In the genomic region with DNA sequence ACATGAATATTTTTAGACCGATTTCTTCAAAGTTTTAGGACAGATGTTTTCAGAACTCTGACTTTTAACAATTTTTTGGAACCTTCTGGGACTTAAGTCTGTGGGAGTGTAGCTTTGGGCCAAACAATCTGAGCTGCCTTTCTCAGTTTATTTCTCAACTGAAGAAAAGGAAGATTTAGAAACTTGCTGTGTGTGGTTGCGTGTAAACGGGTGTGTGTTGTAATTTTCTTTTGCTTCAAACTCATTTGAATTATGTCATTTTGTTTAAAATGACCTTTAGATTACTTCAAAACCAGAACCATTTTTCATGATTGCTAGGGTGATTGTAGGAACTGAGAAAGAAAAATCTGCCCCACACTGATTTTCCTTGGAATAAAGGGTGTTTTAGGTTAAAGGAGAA, we compare ENCODE assay signal across 12 cellular contexts.
DNase-seq lines count a peak whose midpoint lies in the region; TF ChIP-seq lines count a peak whose summit lies in the region.
"Had no signal": no experiment of that assay in that cellular context is flagged by ENCODE, and none has a peak within 500 bp of the region (broad histone marks: within the 10 kb centered on the region; RNA-seq: fewer than 3 reads in every experiment).

No MANE protein-coding gene starts in this region.

- peak overlapping the region; percentile 67 for H3K27ac Mint-ChIP-seq in mesothelial cell of epicardium
- H3K27ac Mint-ChIP-seq in activated CD4-positive, alpha-beta T cell treated with anti-CD3 and anti-CD28 coated beads, Interleukin-2, amount 10 ng/mL, durations not matched to agents 7 days and 5 days, result no peak overlapping the region
- H3K27ac Mint-ChIP-seq: CD4-positive, CD25-positive, alpha-beta regulatory T cell; GM23338 had no signal

- TF ChIP-seq CTCF in mesothelial cell of epicardium (IDR thresholded peaks at IDR 0.05; ENCODE audit: unreplicated experiment), result no peak

- CTCF ChIA-PET in activated CD4-positive, alpha-beta T cell treated with anti-CD3 and anti-CD28 coated beads, Interleukin-2, amount 10 ng/mL, durations not matched to agents 7 days and 5 days (lab: Charles Lee), result no interaction called here

- H3K9me3 ChIP-seq in subcutaneous abdominal adipose tissue (ENCODE audit: control insufficient read depth in 5 of 5, low read length in 5 of 5), result peaks cover 0 to 4% (median 3%) of the 10 kb centered on the region in 5 donors
- H3K9me3 ChIP-seq: A549 had no signal

- H3K9me3 Mint-ChIP-seq in mesothelial cell of epicardium, result no peaks in the 10 kb centered on the region
- no peaks in the 10 kb centered on the region for H3K9me3 Mint-ChIP-seq in activated CD4-positive, alpha-beta T cell treated with anti-CD3 and anti-CD28 coated beads, Interleukin-2, amount 10 ng/mL, durations not matched to agents 7 days and 5 days
- H3K9me3 Mint-ChIP-seq: GM23338 had no signal

- H3K36me3 Mint-ChIP-seq in mesothelial cell of epicardium, result no peaks in the 10 kb centered on the region
- H3K36me3 Mint-ChIP-seq in activated CD4-positive, alpha-beta T cell treated with anti-CD3 and anti-CD28 coated beads, Interleukin-2, amount 10 ng/mL, durations not matched to agents 7 days and 5 days (ENCODE audit: low read depth), result no peaks in the 10 kb centered on the region
- H3K36me3 Mint-ChIP-seq: CD4-positive, CD25-positive, alpha-beta regulatory T cell had no signal

- no peaks in the 10 kb centered on the region for H3K36me3 ChIP-seq in subcutaneous abdominal adipose tissue (ENCODE audit: control insufficient read depth in 5 of 5, insufficient read depth in 5 of 5, low read length in 5 of 5)

- no peak overlapping the region for H3K4me3 Mint-ChIP-seq in mesothelial cell of epicardium
- H3K4me3 Mint-ChIP-seq in activated CD4-positive, alpha-beta T cell treated with anti-CD3 and anti-CD28 coated beads, Interleukin-2, amount 10 ng/mL, durations not matched to agents 7 days and 5 days, result no peak overlapping the region
- H3K4me3 Mint-ChIP-seq: CD4-positive, CD25-positive, alpha-beta regulatory T cell; GM23338 had no signal

- H3K9ac ChIP-seq in subcutaneous abdominal adipose tissue (ENCODE audit: low read length in 5 of 5), result no peak overlapping the region

- POLR2A ChIA-PET in activated CD4-positive, alpha-beta T cell treated with anti-CD3 and anti-CD28 coated beads, Interleukin-2, amount 10 ng/mL, durations not matched to agents 7 days and 5 days (lab: Charles Lee), result no interaction called here

- no peaks in the 10 kb centered on the region for H3K27me3 ChIP-seq in subcutaneous abdominal adipose tissue (ENCODE audit: control insufficient read depth in 5 of 5, insufficient read depth in 4 of 5, low read length in 5 of 5)

- H3K4me1 Mint-ChIP-seq in mesothelial cell of epicardium, result peaks cover 24% of the 10 kb centered on the region
- no peaks in the 10 kb centered on the region for H3K4me1 Mint-ChIP-seq in activated CD4-positive, alpha-beta T cell treated with anti-CD3 and anti-CD28 coated beads, Interleukin-2, amount 10 ng/mL, durations not matched to agents 7 days and 5 days
- H3K4me1 Mint-ChIP-seq: CD4-positive, CD25-positive, alpha-beta regulatory T cell; GM23338 had no signal

- H3K4me3 ChIP-seq in subcutaneous abdominal adipose tissue (ENCODE audit: low read depth in 1 of 5, low read length in 5 of 5), result no peak overlapping the region
- H3K4me3 ChIP-seq: A549, GM12878, GM23338 had no signal

- H3K27ac ChIP-seq in subcutaneous abdominal adipose tissue (ENCODE audit: low read depth, low read length), result peak overlapping the region; percentile 35
- H3K27ac ChIP-seq: A549 had no signal

- H3K4me1 ChIP-seq in subcutaneous abdominal adipose tissue (ENCODE audit: control insufficient read depth in 5 of 5, insufficient read depth in 5 of 5, low read length in 5 of 5), result peaks cover 0 to 9% (median 0%) of the 10 kb centered on the region in 5 donors
- H3K4me1 ChIP-seq: A549 had no signal

- DNase-seq in MV-4-11 (lab: John Stamatoyannopoulos, UW), result peak; percentile 78
- DNase-seq in SKM-1 (lab: John Stamatoyannopoulos, UW; ENCODE audit: unreplicated experiment), result peak; percentile 2
- DNase-seq in mesothelial cell of epicardium (ENCODE audit: low spot score in 2 of 2, unreplicated experiment in 2 of 2), result no peak
- no peak for DNase-seq in T-helper 1 cell
- DNase-seq in DMS114 treated with DMSO at 0.1 percent for 48 hours (lab: John Stamatoyannopoulos, UW; ENCODE audit: unreplicated experiment), result no peak
- DNase-seq in activated CD4-positive, alpha-beta T cell treated with anti-CD3 and anti-CD28 coated beads, Interleukin-2, amount 10 ng/mL, durations not matched to agents 7 days and 5 days, result no peak
- DNase-seq: CD4-positive, CD25-positive, alpha-beta regulatory T cell; H7 had no signal

- H3K27me3 Mint-ChIP-seq in mesothelial cell of epicardium (ENCODE audit: low read depth), result no peaks in the 10 kb centered on the region
- H3K27me3 Mint-ChIP-seq in activated CD4-positive, alpha-beta T cell treated with anti-CD3 and anti-CD28 coated beads, Interleukin-2, amount 10 ng/mL, durations not matched to agents 7 days and 5 days, result no peaks in the 10 kb centered on the region
- H3K27me3 Mint-ChIP-seq: CD4-positive, CD25-positive, alpha-beta regulatory T cell had no signal

Comparison
In these comparisons a context has a peak if more than half of its experiments do, and no peak if none do; other contexts are left out.
1. DNase-seq: peak in MV-4-11 (single experiment) and SKM-1 (single experiment); none in mesothelial cell of epicardium (0 of 2), T-helper 1 cell (0 of 5), DMS114 treated with DMSO at 0.1 percent for 48 hours (single experiment) and activated CD4-positive, alpha-beta T cell treated with anti-CD3 and anti-CD28 coated beads, Interleukin-2, amount 10 ng/mL, durations not matched to agents 7 days and 5 days (single experiment).